Comparison of ENCODE assay signal across 8 cellular contexts in the genomic region with DNA sequence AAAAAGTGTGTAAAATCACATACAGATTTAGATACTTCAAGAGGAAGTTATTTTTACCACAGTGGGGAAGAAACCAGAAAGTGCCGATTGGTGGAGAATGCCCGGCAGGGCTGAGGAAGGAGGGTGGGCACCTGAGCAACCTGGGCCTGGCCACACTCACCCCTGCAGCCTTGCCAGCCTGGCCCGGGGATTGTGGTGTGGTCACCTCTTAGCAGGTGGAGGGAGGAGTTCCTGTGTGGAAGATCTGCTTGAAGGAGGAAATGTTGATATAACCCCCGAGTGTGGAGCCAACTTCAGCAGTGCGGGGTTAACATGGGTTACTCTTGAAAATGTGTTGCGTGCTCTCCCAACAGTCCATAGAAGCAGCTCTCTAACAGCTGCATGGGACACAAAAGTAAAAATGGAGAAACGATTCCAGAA. TPM values are rescaled to one million over a fixed set of nuclear protein-coding genes. Genes with fewer than 3 reads are reported as not detected.
A peak's percentile ranks its signal among the peaks of the same experiment; 100 is the strongest.
DNase-seq lines count a peak whose midpoint lies in the region; ATAC-seq and TF ChIP-seq lines count a peak whose summit lies in the region.

No MANE protein-coding gene starts in this region.

- no peaks in the 10 kb centered on the region for H3K36me3 Mint-ChIP-seq in activated naive CD4-positive, alpha-beta T cell treated with anti-CD3 and anti-CD28 coated beads for 36 hours (ENCODE audit: low read depth)
- peaks cover 6% of the 10 kb centered on the region for H3K36me3 Mint-ChIP-seq in activated T-helper 17 cell treated with anti-CD3 and anti-CD28 coated beads, Interleukin-2, amount 50 U/mL, for 72 hours (ENCODE audit: low read depth)

- no peak overlapping the region for H3K27ac ChIP-seq in right cardiac atrium (ENCODE audit: low read length)
- peak overlapping the region; percentile 46 to 78 (median 73) for H3K27ac ChIP-seq in stomach

- H3K27me3 ChIP-seq in right cardiac atrium (ENCODE audit: control insufficient read depth, insufficient read depth) (no peaks in the 10 kb centered on the region), stomach (no peaks in the 10 kb centered on the region)

- peak overlapping the region; percentile 30 for H3K4me3 Mint-ChIP-seq in activated naive CD4-positive, alpha-beta T cell treated with anti-CD3 and anti-CD28 coated beads for 36 hours
- H3K4me3 Mint-ChIP-seq in activated T-helper 17 cell treated with anti-CD3 and anti-CD28 coated beads, Interleukin-2, amount 50 U/mL, for 72 hours, result peak overlapping the region; percentile 74

- H3K4me1 ChIP-seq in right cardiac atrium (ENCODE audit: control insufficient read depth, insufficient read depth, low read length), result no peaks in the 10 kb centered on the region
- H3K4me1 ChIP-seq in stomach, result peaks cover 20 to 54% (median 23%) of the 10 kb centered on the region in 4 donors

- no peak overlapping the region for H3K27ac Mint-ChIP-seq in activated naive CD4-positive, alpha-beta T cell treated with anti-CD3 and anti-CD28 coated beads for 36 hours
- peak overlapping the region; percentile 94 for H3K27ac Mint-ChIP-seq in activated T-helper 17 cell treated with anti-CD3 and anti-CD28 coated beads, Interleukin-2, amount 50 U/mL, for 72 hours

- H3K4me1 Mint-ChIP-seq in activated naive CD4-positive, alpha-beta T cell treated with anti-CD3 and anti-CD28 coated beads for 36 hours (ENCODE audit: low read depth), result peaks cover 37% of the 10 kb centered on the region
- H3K4me1 Mint-ChIP-seq in activated T-helper 17 cell treated with anti-CD3 and anti-CD28 coated beads, Interleukin-2, amount 50 U/mL, for 72 hours, result peaks cover 56% of the 10 kb centered on the region

- H3K9me3 ChIP-seq in right cardiac atrium (ENCODE audit: control insufficient read depth, low read length) (no peaks in the 10 kb centered on the region), stomach (no peaks in the 10 kb centered on the region)

- TF ChIP-seq CTCF in stomach (IDR thresholded peaks at IDR 0.05), result no peak

- peak; percentile 44 for DNase-seq in activated naive CD4-positive, alpha-beta T cell treated with anti-CD3 and anti-CD28 coated beads for 36 hours
- no peak for DNase-seq in activated naive CD4-positive, alpha-beta T cell treated with anti-CD3 and anti-CD28 coated beads, Interleukin-2, amount 50 U/mL, for 16 hours
- DNase-seq in right cardiac atrium (peak in 2 of 3 donors; percentile 50 to 65), stomach (no peak), NCI-H2227 (lab: John Stamatoyannopoulos, UW; ENCODE audit: unreplicated experiment) (no peak), iPS-NIHi7 (ENCODE audit: extremely low spot score) (no peak), ureter (ENCODE audit: low spot score) (no peak)

- WGBS in right cardiac atrium, result 5% methylated on average over 7 of the region's 7 CpGs
- WGBS in stomach, 5 donors, result 3 to 15% (median 7%) methylated on average over 7 of the region's 7 CpGs

- H3K27me3 Mint-ChIP-seq in activated naive CD4-positive, alpha-beta T cell treated with anti-CD3 and anti-CD28 coated beads for 36 hours (ENCODE audit: low read depth), result peaks cover 32% of the 10 kb centered on the region
- no peaks in the 10 kb centered on the region for H3K27me3 Mint-ChIP-seq in activated T-helper 17 cell treated with anti-CD3 and anti-CD28 coated beads, Interleukin-2, amount 50 U/mL, for 72 hours

- intact Hi-C loops in activated naive CD4-positive, alpha-beta T cell treated with anti-CD3 and anti-CD28 coated beads for 36 hours (cut with micrococcal nuclease), result loop anchor here (2.0 kb wide), 1 partner anchor 15 kb away; a partner anchor contains a TSS
- intact Hi-C loops in right cardiac atrium (cut with DNase I), result no loop called here
- intact Hi-C loops in stomach (cut with DNase I; ENCODE audit: low total_unique reads), result no loop called here

- CTCF ChIA-PET in activated naive CD4-positive, alpha-beta T cell treated with anti-CD3 and anti-CD28 coated beads for 36 hours (lab: Charles Lee), result interaction anchor here (0.6 to 0.9 kb wide), 4 partner anchors 10 to 734 kb away, joined by 3 to 5 read pairs (median 4); no protein-coding TSS in a partner anchor

- TF ChIP-seq EP300 in stomach (IDR thresholded peaks at IDR 0.05), result no peak

- H3K4me3 ChIP-seq in right cardiac atrium (ENCODE audit: low read length), result no peak overlapping the region
- peak overlapping the region in 3 of 4 donors; percentile 23 to 41 (median 26) for H3K4me3 ChIP-seq in stomach

- H3K36me3 ChIP-seq in stomach, result no peaks in the 10 kb centered on the region

- no peaks in the 10 kb centered on the region for H3K9me3 Mint-ChIP-seq in activated naive CD4-positive, alpha-beta T cell treated with anti-CD3 and anti-CD28 coated beads for 36 hours
- H3K9me3 Mint-ChIP-seq in activated T-helper 17 cell treated with anti-CD3 and anti-CD28 coated beads, Interleukin-2, amount 50 U/mL, for 72 hours, result no peaks in the 10 kb centered on the region

- TF ChIP-seq POLR2A in stomach (IDR thresholded peaks at IDR 0.05), result no peak

- ATAC-seq in activated T-helper 17 cell treated with anti-CD3 and anti-CD28 coated beads, Interleukin-2, amount 50 U/mL, for 72 hours (replicated peaks), result no peak
- ATAC-seq in right cardiac atrium, result peak; percentile 42 to 50

RNA-seq across cellular contexts. Expression of a gene that starts 14.7 kb away (rescaled TPM):
- under 1 TPM; 0.20 to 0.74 TPM for total RNA-seq in activated naive CD4-positive, alpha-beta T cell treated with anti-CD3 and anti-CD28 coated beads for 36 hours
- 1 to 10 TPM; 1.6 to 7.5 TPM for total RNA-seq in activated T-helper 17 cell treated with anti-CD3 and anti-CD28 coated beads, Interleukin-2, amount 50 U/mL, for 72 hours
- total RNA-seq in right cardiac atrium (1 to 10 TPM; 4.4 to 5.9 (median 4.9) TPM), stomach (10 to 100 TPM in 4 of 5 donors, 1 to 10 TPM in 1; 2.5 to 45.8 (median 16.7) TPM), ureter (30.9 TPM)
- polyA plus RNA-seq in right cardiac atrium (5.1 TPM), stomach (1 to 10 TPM; 2.2 to 6.3 (median 3.6) TPM)

Comparison
In these comparisons a context has a peak if more than half of its experiments do, and no peak if none do; other contexts are left out.
1. DNase-seq: peak in activated naive CD4-positive, alpha-beta T cell treated with anti-CD3 and anti-CD28 coated beads for 36 hours (single experiment) and right cardiac atrium (2 of 3); none in activated naive CD4-positive, alpha-beta T cell treated with anti-CD3 and anti-CD28 coated beads, Interleukin-2, amount 50 U/mL, for 16 hours (single experiment), stomach (single experiment), NCI-H2227 (single experiment), iPS-NIHi7 (single experiment) and ureter (single experiment).